10 cellular contexts compared by ENCODE assay signal in genomic region chr20:58716476-58717277, GRCh38. TPM values are rescaled to one million over a fixed set of nuclear protein-coding genes. Genes with fewer than 3 reads are reported as not detected.
DNase-seq lines count a peak whose midpoint lies in the region; ATAC-seq and TF ChIP-seq lines count a peak whose summit lies in the region.
"Had no signal": no experiment of that assay in that cellular context is flagged by ENCODE, and none has a peak within 500 bp of the region (broad histone marks: within the 10 kb centered on the region; RNA-seq: fewer than 3 reads in every experiment).

No MANE protein-coding gene starts in this region.

- H3K4me3 ChIP-seq in lower lobe of right lung = no peak overlapping the region
- H3K4me3 ChIP-seq: gastroesophageal sphincter had no signal

- CTCF ChIA-PET in activated CD4-positive, alpha-beta T cell treated with anti-CD3 and anti-CD28 coated beads for 36 hours (lab: Charles Lee) = interaction anchor here (1.0 kb wide), 1 partner anchor 236 kb away, joined by 4 read pairs; no protein-coding TSS in a partner anchor

- H3K9me3 ChIP-seq in lower lobe of right lung = no peaks in the 10 kb centered on the region
- H3K9me3 ChIP-seq: gastroesophageal sphincter had no signal

- H3K27me3 Mint-ChIP-seq in activated CD4-positive, alpha-beta T cell treated with anti-CD3 and anti-CD28 coated beads for 36 hours = peaks cover 6% of the 10 kb centered on the region

- no peaks in the 10 kb centered on the region for H3K4me1 ChIP-seq in lower lobe of right lung
- H3K4me1 ChIP-seq: gastroesophageal sphincter had no signal

- no peak overlapping the region for H3K27ac Mint-ChIP-seq in activated CD4-positive, alpha-beta T cell treated with anti-CD3 and anti-CD28 coated beads for 36 hours
- H3K27ac Mint-ChIP-seq: nephron had no signal

- no peaks in the 10 kb centered on the region for H3K9me3 Mint-ChIP-seq in activated CD4-positive, alpha-beta T cell treated with anti-CD3 and anti-CD28 coated beads for 36 hours (ENCODE audit: low read depth)

- POLR2A ChIA-PET in activated CD4-positive, alpha-beta T cell treated with anti-CD3 and anti-CD28 coated beads for 36 hours (lab: Charles Lee) = no interaction called here

- H3K27ac ChIP-seq in lower lobe of right lung = no peak overlapping the region
- H3K27ac ChIP-seq: gastroesophageal sphincter had no signal

- no peaks in the 10 kb centered on the region for H3K4me1 Mint-ChIP-seq in activated CD4-positive, alpha-beta T cell treated with anti-CD3 and anti-CD28 coated beads for 36 hours
- H3K4me1 Mint-ChIP-seq: nephron had no signal

- H3K36me3 Mint-ChIP-seq in activated CD4-positive, alpha-beta T cell treated with anti-CD3 and anti-CD28 coated beads for 36 hours (ENCODE audit: low read depth) = no peaks in the 10 kb centered on the region

- TF ChIP-seq CTCF in lower lobe of right lung (IDR thresholded peaks at IDR 0.05) = no peak

- intact Hi-C loops in activated CD4-positive, alpha-beta T cell treated with anti-CD3 and anti-CD28 coated beads for 36 hours (cut with DNase I, micrococcal nuclease) = no loop called here
- intact Hi-C loops in left ventricle myocardium superior (cut with micrococcal nuclease) = no loop called here
- intact Hi-C loops in lower lobe of right lung (cut with DNase I) = no loop called here

- H3K27me3 ChIP-seq in lower lobe of right lung (ENCODE audit: low read depth) = peaks cover under 1% of the 10 kb centered on the region

- ATAC-seq in activated CD4-positive, alpha-beta T cell treated with anti-CD3 and anti-CD28 coated beads for 36 hours = no peak
- ATAC-seq in left ventricle myocardium superior (peak; percentile 8), lower lobe of right lung (no peak)
- ATAC-seq: gastroesophageal sphincter had no signal

- no peak overlapping the region for H3K4me3 Mint-ChIP-seq in activated CD4-positive, alpha-beta T cell treated with anti-CD3 and anti-CD28 coated beads for 36 hours
- H3K4me3 Mint-ChIP-seq: nephron had no signal

- peak; percentile 2 for DNase-seq in activated CD4-positive, alpha-beta T cell treated with anti-CD3 and anti-CD28 coated beads for 36 hours
- no peak for DNase-seq in activated CD4-positive, alpha-beta T cell treated with anti-CD3 and anti-CD28 coated beads for 48 hours
- DNase-seq in RPMI7951 (ENCODE audit: low read depth) = peak; percentile 90
- DNase-seq in left ventricle myocardium superior = no peak
- DNase-seq in renal cortical epithelial cell (ENCODE audit: low read depth) = peak; percentile 1
- DNase-seq in NCI-H1436 (lab: John Stamatoyannopoulos, UW) = no peak
- DNase-seq in cerebellum (ENCODE audit: low spot score) = no peak
- DNase-seq in lower lobe of right lung = no peak

- H3K36me3 ChIP-seq in lower lobe of right lung = peaks cover 17% of the 10 kb centered on the region

RNA-seq across cellular contexts. Expression of gene NPEPL1, which starts 24.1 kb away (rescaled TPM):
- total RNA-seq in activated CD4-positive, alpha-beta T cell treated with anti-CD3 and anti-CD28 coated beads for 36 hours = 10 to 100 TPM; 13.6 to 15.2 TPM
- total RNA-seq in RPMI7951 (2014; rRNA removed; shearing (Covaris generic)) = 11.2 and 13.8 TPM in 2 replicates
- 26.4 TPM for total RNA-seq in left ventricle myocardium superior
- total RNA-seq in renal cortical epithelial cell = 19.5 and 21.2 TPM in 2 replicates
- total RNA-seq in cerebellum = 12.0 TPM
- 40.6 TPM for total RNA-seq in lower lobe of right lung

Comparison
In these comparisons a context has a peak if more than half of its experiments do, and no peak if none do; other contexts are left out.
1. DNase-seq: peak in activated CD4-positive, alpha-beta T cell treated with anti-CD3 and anti-CD28 coated beads for 36 hours (single experiment), RPMI7951 (single experiment) and renal cortical epithelial cell (single experiment); none in activated CD4-positive, alpha-beta T cell treated with anti-CD3 and anti-CD28 coated beads for 48 hours (single experiment), left ventricle myocardium superior (single experiment), NCI-H1436 (single experiment), cerebellum (single experiment) and lower lobe of right lung (single experiment).